ENCODE assay signal across 2 cellular contexts in genomic region chr10:84542552-84542951, GRCh38.
TF ChIP-seq lines count a peak whose summit lies in the region.

No MANE protein-coding gene starts in this region.

TF ChIP-seq in GM23338, 12 proteins besides CTCF, POLR2A, EP300 and RAD21 (continued from another document):
- TF ChIP-seq ZNF462 (CRISPR knock-in tag; IDR thresholded peaks at IDR 0.05) (no peak), ZNF331 (CRISPR knock-in tag; IDR thresholded peaks at IDR 0.05; ENCODE audit: low read depth) (no peak), POLR2AphosphoS5 (IDR thresholded peaks at IDR 0.05; ENCODE audit: low read depth) (no peak), EZH2phosphoT487 (IDR thresholded peaks at IDR 0.05; ENCODE audit: unreplicated experiment) (no peak), NANOG (IDR thresholded peaks at IDR 0.05; ENCODE audit: borderline replicate concordance) (no peak), ZNF114 (CRISPR knock-in tag; IDR thresholded peaks at IDR 0.05) (no peak), STAT1 (IDR thresholded peaks at IDR 0.05; ENCODE audit: unreplicated experiment) (no peak), CREB1 (CRISPR knock-in tag; IDR thresholded peaks at IDR 0.05; ENCODE audit: low read depth) (no peak), JUNB (IDR thresholded peaks at IDR 0.05; ENCODE audit: unreplicated experiment) (no peak)
- TF ChIP-seq, protein P1, sequence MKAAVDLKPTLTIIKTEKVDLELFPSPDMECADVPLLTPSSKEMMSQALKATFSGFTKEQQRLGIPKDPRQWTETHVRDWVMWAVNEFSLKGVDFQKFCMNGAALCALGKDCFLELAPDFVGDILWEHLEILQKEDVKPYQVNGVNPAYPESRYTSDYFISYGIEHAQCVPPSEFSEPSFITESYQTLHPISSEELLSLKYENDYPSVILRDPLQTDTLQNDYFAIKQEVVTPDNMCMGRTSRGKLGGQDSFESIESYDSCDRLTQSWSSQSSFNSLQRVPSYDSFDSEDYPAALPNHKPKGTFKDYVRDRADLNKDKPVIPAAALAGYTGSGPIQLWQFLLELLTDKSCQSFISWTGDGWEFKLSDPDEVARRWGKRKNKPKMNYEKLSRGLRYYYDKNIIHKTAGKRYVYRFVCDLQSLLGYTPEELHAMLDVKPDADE (IDR thresholded peaks at IDR 0.05), result no peak
- TF ChIP-seq, protein P2, sequence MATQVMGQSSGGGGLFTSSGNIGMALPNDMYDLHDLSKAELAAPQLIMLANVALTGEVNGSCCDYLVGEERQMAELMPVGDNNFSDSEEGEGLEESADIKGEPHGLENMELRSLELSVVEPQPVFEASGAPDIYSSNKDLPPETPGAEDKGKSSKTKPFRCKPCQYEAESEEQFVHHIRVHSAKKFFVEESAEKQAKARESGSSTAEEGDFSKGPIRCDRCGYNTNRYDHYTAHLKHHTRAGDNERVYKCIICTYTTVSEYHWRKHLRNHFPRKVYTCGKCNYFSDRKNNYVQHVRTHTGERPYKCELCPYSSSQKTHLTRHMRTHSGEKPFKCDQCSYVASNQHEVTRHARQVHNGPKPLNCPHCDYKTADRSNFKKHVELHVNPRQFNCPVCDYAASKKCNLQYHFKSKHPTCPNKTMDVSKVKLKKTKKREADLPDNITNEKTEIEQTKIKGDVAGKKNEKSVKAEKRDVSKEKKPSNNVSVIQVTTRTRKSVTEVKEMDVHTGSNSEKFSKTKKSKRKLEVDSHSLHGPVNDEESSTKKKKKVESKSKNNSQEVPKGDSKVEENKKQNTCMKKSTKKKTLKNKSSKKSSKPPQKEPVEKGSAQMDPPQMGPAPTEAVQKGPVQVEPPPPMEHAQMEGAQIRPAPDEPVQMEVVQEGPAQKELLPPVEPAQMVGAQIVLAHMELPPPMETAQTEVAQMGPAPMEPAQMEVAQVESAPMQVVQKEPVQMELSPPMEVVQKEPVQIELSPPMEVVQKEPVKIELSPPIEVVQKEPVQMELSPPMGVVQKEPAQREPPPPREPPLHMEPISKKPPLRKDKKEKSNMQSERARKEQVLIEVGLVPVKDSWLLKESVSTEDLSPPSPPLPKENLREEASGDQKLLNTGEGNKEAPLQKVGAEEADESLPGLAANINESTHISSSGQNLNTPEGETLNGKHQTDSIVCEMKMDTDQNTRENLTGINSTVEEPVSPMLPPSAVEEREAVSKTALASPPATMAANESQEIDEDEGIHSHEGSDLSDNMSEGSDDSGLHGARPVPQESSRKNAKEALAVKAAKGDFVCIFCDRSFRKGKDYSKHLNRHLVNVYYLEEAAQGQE (IDR thresholded peaks at IDR 0.05; ENCODE audit: unreplicated experiment), result no peak
TF ChIP-seq in GM23338: peak in this region for 0.

TF ChIP-seq in WTC11, 78 proteins besides CTCF, POLR2A, EP300 and RAD21 (continued from another document):
- TF ChIP-seq ZNF219 (CRISPR knock-in tag; IDR thresholded peaks at IDR 0.05; ENCODE audit: borderline replicate concordance) (no peak), ZNF671 (CRISPR knock-in tag; IDR thresholded peaks at IDR 0.05) (no peak), ZBTB43 (CRISPR knock-in tag; IDR thresholded peaks at IDR 0.05) (no peak), E2F1 (CRISPR knock-in tag; IDR thresholded peaks at IDR 0.05) (no peak), ZNF263 (CRISPR knock-in tag; IDR thresholded peaks at IDR 0.05; ENCODE audit: low read depth) (no peak), GABPB1 (CRISPR knock-in tag; IDR thresholded peaks at IDR 0.05) (no peak), NFATC4 (CRISPR knock-in tag; IDR thresholded peaks at IDR 0.05) (no peak), NR3C1 (CRISPR knock-in tag; conservative IDR thresholded peaks at IDR 0.05; ENCODE audit: low read depth) (no peak), PRDM15 (CRISPR knock-in tag; IDR thresholded peaks at IDR 0.05) (no peak), FOXJ3 (CRISPR knock-in tag; IDR thresholded peaks at IDR 0.05; ENCODE audit: borderline replicate concordance) (no peak), ZNF423 (CRISPR knock-in tag; IDR thresholded peaks at IDR 0.05) (no peak)
